16 cellular contexts compared by ENCODE assay signal in genomic region chr2:86413296-86414085, GRCh38. TPM values are rescaled to one million over a fixed set of nuclear protein-coding genes. Genes with fewer than 3 reads are reported as not detected.
DNase-seq lines count a peak whose midpoint lies in the region; ATAC-seq and TF ChIP-seq lines count a peak whose summit lies in the region.
"Had no signal": no experiment of that assay in that cellular context is flagged by ENCODE, and none has a peak within 500 bp of the region (broad histone marks: within the 10 kb centered on the region; RNA-seq: fewer than 3 reads in every experiment).

No MANE protein-coding gene starts in this region.

- peaks cover 16% of the 10 kb centered on the region for H3K27me3 Mint-ChIP-seq in memory B cell

- H3K4me1 Mint-ChIP-seq in memory B cell, result peaks cover 13% of the 10 kb centered on the region
- H3K4me1 Mint-ChIP-seq: activated T-helper 17 cell treated with anti-CD3 and anti-CD28 coated beads, Interleukin-2, amount 50 U/mL, for 72 hours had no signal

- DNase-seq in HL-60 (ENCODE audit: low read depth in 1 of 2, low spot score in 1 of 2), result no peak
- DNase-seq in adipocyte (ENCODE audit: low read depth), result no peak
- no peak for DNase-seq in memory B cell (ENCODE audit: low spot score in 2 of 2)
- DNase-seq in thoracic aorta (ENCODE audit: low spot score), result no peak
- DNase-seq in A172 (ENCODE audit: low spot score), result no peak
- DNase-seq in MG63, result no peak
- DNase-seq: activated CD4-positive, alpha-beta memory T cell treated with anti-CD3 and anti-CD28 coated beads for 36 hours; CD4-positive, alpha-beta T cell; glutamatergic neuron; kidney; NCI-H1694; NCI-H526 treated with DMSO at 0.1 percent for 48 hours had no signal

- H3K27me3 ChIP-seq in HL-60 (ENCODE audit: insufficient read depth, poor library complexity, severe bottlenecking) (no peaks in the 10 kb centered on the region), adipocyte (replicated peaks; ENCODE audit: control insufficient read depth, insufficient read depth, low read length) (peaks cover 20% of the 10 kb centered on the region), thoracic aorta (replicated peaks; ENCODE audit: insufficient read depth) (no peaks in the 10 kb centered on the region), MG63 (peaks cover 8% of the 10 kb centered on the region)

- H3K9me3 Mint-ChIP-seq in memory B cell, result peaks cover 6% of the 10 kb centered on the region
- H3K9me3 Mint-ChIP-seq: activated CD4-positive, alpha-beta memory T cell treated with anti-CD3 and anti-CD28 coated beads for 36 hours; activated T-helper 17 cell treated with anti-CD3 and anti-CD28 coated beads, Interleukin-2, amount 50 U/mL, for 72 hours had no signal

- H3K36me3 Mint-ChIP-seq in memory B cell, result peaks cover 2% of the 10 kb centered on the region
- H3K36me3 Mint-ChIP-seq: activated CD4-positive, alpha-beta memory T cell treated with anti-CD3 and anti-CD28 coated beads for 36 hours had no signal

- TF ChIP-seq CTCF in HL-60 (IDR thresholded peaks at IDR 0.05; ENCODE audit: insufficient read depth, low read length), result no peak
- no peak for TF ChIP-seq CTCF in thoracic aorta (IDR thresholded peaks at IDR 0.05)

- H3K4me1 ChIP-seq in adipocyte (ENCODE audit: control insufficient read depth, insufficient read depth, low read length) (no peaks in the 10 kb centered on the region), thoracic aorta (ENCODE audit: control insufficient read depth in 1 of 2, low read depth in 2 of 2) (no peaks in the 10 kb centered on the region)
- H3K4me1 ChIP-seq: prostate gland had no signal

- peak overlapping the region; percentile 3; the same call in 1 of the 2 replicates for H3K27ac ChIP-seq in HL-60 (replicated peaks)
- no peak overlapping the region for H3K27ac ChIP-seq in thoracic aorta
- H3K27ac ChIP-seq: prostate gland had no signal

- no peak overlapping the region for H3K4me3 ChIP-seq in HL-60 (replicated peaks; ENCODE audit: insufficient read depth, low read length)
- peak overlapping the region; percentile 27 for H3K4me3 ChIP-seq in adipocyte (ENCODE audit: low read length)
- peak overlapping the region; percentile 36 for H3K4me3 ChIP-seq in thoracic aorta
- no peak overlapping the region for H3K4me3 ChIP-seq in MG63
- H3K4me3 ChIP-seq: prostate gland had no signal

- ATAC-seq in memory B cell (ENCODE audit: low read depth) (no peak), thoracic aorta (ENCODE audit: insufficient number of reproducible peaks, low FRiP score, low read depth) (no peak), GM19452 (IDR thresholded peaks at IDR 0.05; ENCODE audit: unreplicated experiment) (no peak)
- ATAC-seq: activated T-helper 17 cell treated with anti-CD3 and anti-CD28 coated beads, Interleukin-2, amount 50 U/mL, for 72 hours; Panc1 had no signal

- no peaks in the 10 kb centered on the region for H3K36me3 ChIP-seq in adipocyte (ENCODE audit: control insufficient read depth, insufficient read depth, low read length, severe bottlenecking)
- H3K36me3 ChIP-seq in thoracic aorta, result no peaks in the 10 kb centered on the region
- H3K36me3 ChIP-seq in MG63, result no peaks in the 10 kb centered on the region
- H3K36me3 ChIP-seq: prostate gland had no signal

- no peak overlapping the region for H3K27ac Mint-ChIP-seq in memory B cell
- H3K27ac Mint-ChIP-seq: activated CD4-positive, alpha-beta memory T cell treated with anti-CD3 and anti-CD28 coated beads for 36 hours; activated T-helper 17 cell treated with anti-CD3 and anti-CD28 coated beads, Interleukin-2, amount 50 U/mL, for 72 hours; CD4-positive, alpha-beta T cell had no signal

- no peak overlapping the region for H3K9ac ChIP-seq in adipocyte (ENCODE audit: low read length)

- H3K9me3 ChIP-seq in adipocyte (ENCODE audit: control insufficient read depth, low read length) (peaks cover 9% of the 10 kb centered on the region), thoracic aorta (no peaks in the 10 kb centered on the region), MG63 (no peaks in the 10 kb centered on the region)
- H3K9me3 ChIP-seq: prostate gland had no signal

- peak overlapping the region; percentile 2 for H3K4me3 Mint-ChIP-seq in memory B cell
- H3K4me3 Mint-ChIP-seq: activated CD4-positive, alpha-beta memory T cell treated with anti-CD3 and anti-CD28 coated beads for 36 hours; activated T-helper 17 cell treated with anti-CD3 and anti-CD28 coated beads, Interleukin-2, amount 50 U/mL, for 72 hours; CD4-positive, alpha-beta T cell had no signal

RNA-seq across cellular contexts. Expression of gene KDM3A, which starts 27.7 kb away (rescaled TPM):
- 10 to 100 TPM; 41.7 to 74.6 TPM for total RNA-seq in thoracic aorta
- total RNA-seq in A172 (2014; rRNA removed; shearing (Covaris generic)), result 9.8 and 11.9 TPM in 2 replicates
- 12.5 and 27.9 TPM in 2 replicates for total RNA-seq in MG63 (2014; rRNA removed; shearing (Covaris generic); ENCODE audit: low replicate concordance)

Comparison
In these comparisons a context has a peak if more than half of its experiments do, and no peak if none do; other contexts are left out.
1. H3K4me3 ChIP-seq: peak in adipocyte (single experiment) and thoracic aorta (single experiment); none in HL-60 (single experiment) and MG63 (single experiment).